In the genomic region with DNA sequence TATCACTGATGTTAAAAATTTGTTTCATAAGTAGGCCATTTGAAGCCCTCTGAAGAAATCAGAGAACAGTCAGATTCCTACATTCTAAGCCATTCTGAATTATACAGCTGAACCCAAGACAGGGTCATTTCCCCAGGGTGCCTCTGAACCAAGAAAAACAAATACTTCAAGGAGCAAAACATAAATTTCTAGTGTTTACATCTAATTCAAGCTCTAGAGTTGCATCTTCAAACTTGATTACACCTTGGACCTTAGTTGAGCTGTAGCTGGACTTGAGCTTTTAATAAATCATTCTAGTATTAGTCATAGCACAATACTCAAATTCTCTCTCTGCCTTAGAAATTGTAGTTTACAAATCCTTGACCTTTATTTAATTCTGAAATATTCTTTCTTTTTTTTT, we compare ENCODE assay signal across 24 cellular contexts.
"Had no signal": no experiment of that assay in that cellular context is flagged by ENCODE, and none has a peak within 500 bp of the region (broad histone marks: within the 10 kb centered on the region; RNA-seq: fewer than 3 reads in every experiment).

No MANE protein-coding gene starts in this region.

- H3K27me3 Mint-ChIP-seq: stimulated activated naive CD8-positive, alpha-beta T cell treated with anti-CD3 and anti-CD28 coated beads, Interleukin-15, Interleukin-2, amounts not matched to agents 100 ng/mL and 50 ng/mL, for 24 hours had no signal

- ATAC-seq: activated CD8-positive, alpha-beta T cell treated with anti-CD3 and anti-CD28 coated beads, Interleukin-2, amount 10 ng/mL, durations not matched to agents 7 days and 5 days; activated naive CD8-positive, alpha-beta T cell treated with anti-CD3 and anti-CD28 coated beads, Interleukin-2, amount 50 U/mL, for 24 hours; naive thymus-derived CD8-positive, alpha-beta T cell; psoas muscle; right cardiac atrium had no signal

- H3K4me3 Mint-ChIP-seq: activated CD8-positive, alpha-beta T cell treated with anti-CD3 and anti-CD28 coated beads, Interleukin-2, amount 10 ng/mL, durations not matched to agents 7 days and 5 days; activated naive CD8-positive, alpha-beta T cell treated with anti-CD3 and anti-CD28 coated beads, Interleukin-2, amount 50 U/mL, for 24 hours; activated T-helper 1 cell treated with anti-CD3 and anti-CD28 coated beads, Interleukin-12 subunit alpha, Interleukin-12 subunit beta, Interleukin-2, Interleukin-4 antibody, amounts not matched to agents 30 ng/mL and 10 ng/mL and 1 ng/mL, durations not matched to agents 14 hours and 24 hours and 36 hours; mesothelial cell of epicardium; naive thymus-derived CD8-positive, alpha-beta T cell; stimulated activated naive CD8-positive, alpha-beta T cell treated with anti-CD3 and anti-CD28 coated beads, Interleukin-15, Interleukin-2, amounts not matched to agents 100 ng/mL and 50 ng/mL, for 24 hours had no signal

- H3K79me2 ChIP-seq: hepatocyte had no signal

- H2AFZ ChIP-seq: hepatocyte had no signal

- H3K4me3 ChIP-seq: esophagus squamous epithelium, hepatocyte, left ventricle myocardium inferior, ovary, psoas muscle, thyroid gland had no signal

- H3K36me3 ChIP-seq: esophagus squamous epithelium, left ventricle myocardium inferior, ovary, thyroid gland had no signal

- H3K27me3 ChIP-seq: esophagus squamous epithelium, hepatocyte, ovary, thyroid gland had no signal

- H3K9me3 Mint-ChIP-seq: activated naive CD8-positive, alpha-beta T cell treated with anti-CD3 and anti-CD28 coated beads, Interleukin-2, amount 50 U/mL, for 24 hours had no signal

- DNase-seq: activated CD4-positive, alpha-beta T cell treated with anti-CD3 and anti-CD28 coated beads for 1 hour; activated CD4-positive, alpha-beta T cell treated with anti-CD3 and anti-CD28 coated beads, Interleukin-2, amount 50 U/mL, for 1 hour; activated CD8-positive, alpha-beta T cell treated with anti-CD3 and anti-CD28 coated beads, Interleukin-2, amount 10 ng/mL, durations not matched to agents 7 days and 5 days; activated gamma-delta T cell; activated naive CD4-positive, alpha-beta T cell treated with anti-CD3 and anti-CD28 coated beads, Interleukin-2, amount 50 U/mL, for 16 hours; activated naive CD8-positive, alpha-beta T cell treated with anti-CD3 and anti-CD28 coated beads, Interleukin-2, amount 50 U/mL, for 24 hours; aorta; central memory CD4-positive, alpha-beta T cell; esophagus squamous epithelium; foreskin melanocyte; glutamatergic neuron; left ventricle myocardium inferior; naive thymus-derived CD8-positive, alpha-beta T cell; ovary; psoas muscle; right cardiac atrium; stimulated activated CD4-positive, alpha-beta T cell treated with anti-CD3 and anti-CD28 coated beads, Interleukin-12 subunit alpha, Interleukin-12 subunit beta, amount 100 ng/mL, for 4 hours; substantia nigra; thyroid gland had no signal

- H3K27ac Mint-ChIP-seq: activated CD8-positive, alpha-beta T cell treated with anti-CD3 and anti-CD28 coated beads, Interleukin-2, amount 10 ng/mL, durations not matched to agents 7 days and 5 days; activated naive CD8-positive, alpha-beta T cell treated with anti-CD3 and anti-CD28 coated beads, Interleukin-2, amount 50 U/mL, for 24 hours; activated T-helper 1 cell treated with anti-CD3 and anti-CD28 coated beads, Interleukin-12 subunit alpha, Interleukin-12 subunit beta, Interleukin-2, Interleukin-4 antibody, amounts not matched to agents 30 ng/mL and 10 ng/mL and 1 ng/mL, durations not matched to agents 14 hours and 24 hours and 36 hours; mesothelial cell of epicardium; naive thymus-derived CD8-positive, alpha-beta T cell; stimulated activated naive CD8-positive, alpha-beta T cell treated with anti-CD3 and anti-CD28 coated beads, Interleukin-15, Interleukin-2, amounts not matched to agents 100 ng/mL and 50 ng/mL, for 24 hours had no signal

- H3K4me2 ChIP-seq: hepatocyte had no signal

- H3K4me1 Mint-ChIP-seq: activated naive CD8-positive, alpha-beta T cell treated with anti-CD3 and anti-CD28 coated beads, Interleukin-2, amount 50 U/mL, for 24 hours; mesothelial cell of epicardium; naive thymus-derived CD8-positive, alpha-beta T cell had no signal

- H3K27ac ChIP-seq: esophagus squamous epithelium, hepatocyte, left ventricle myocardium inferior, ovary, psoas muscle, thyroid gland, VCaP had no signal

- H3K4me1 ChIP-seq: esophagus squamous epithelium, left ventricle myocardium inferior, psoas muscle, thyroid gland had no signal

- H3K36me3 Mint-ChIP-seq: mesothelial cell of epicardium; naive thymus-derived CD8-positive, alpha-beta T cell had no signal

- H3K9me3 ChIP-seq: esophagus squamous epithelium, left ventricle myocardium inferior, ovary, psoas muscle, thyroid gland had no signal
